Comparison of ENCODE assay signal across 15 cellular contexts in the genomic region with DNA sequence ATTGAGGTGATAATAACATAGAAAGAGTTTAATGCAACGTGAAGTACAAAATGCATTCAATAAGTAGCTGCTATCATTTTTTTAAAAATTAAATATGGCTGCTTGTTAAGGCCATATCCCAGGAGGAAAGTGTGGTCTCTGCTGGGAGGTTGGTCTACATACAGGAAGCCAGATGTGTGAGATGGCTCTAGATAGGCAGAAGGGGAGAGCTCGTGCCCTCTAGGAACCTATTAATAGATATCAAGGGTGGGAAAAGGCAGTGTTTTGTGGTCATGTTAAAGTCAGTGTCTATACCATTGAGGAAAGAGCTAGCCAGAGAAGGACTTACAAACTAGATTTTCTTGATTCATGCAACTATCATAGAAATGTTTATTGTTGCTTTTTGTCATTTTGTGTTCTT.
DNase-seq lines count a peak whose midpoint lies in the region; ATAC-seq and TF ChIP-seq lines count a peak whose summit lies in the region.
"Had no signal": no experiment of that assay in that cellular context is flagged by ENCODE, and none has a peak within 500 bp of the region (broad histone marks: within the 10 kb centered on the region; RNA-seq: fewer than 3 reads in every experiment).

No MANE protein-coding gene starts in this region.

- peaks cover 43% of the 10 kb centered on the region for H3K4me1 Mint-ChIP-seq in endodermal cell

- H3K27me3 ChIP-seq in endodermal cell (ENCODE audit: control insufficient read depth, insufficient read depth, low read length, poor library complexity, severe bottlenecking) (no peaks in the 10 kb centered on the region), ovary (no peaks in the 10 kb centered on the region), upper lobe of left lung (no peaks in the 10 kb centered on the region)

- intact Hi-C loops in Right ventricle myocardium superior (cut with DNase I) (no loop called here), cardiac septum (cut with DNase I) (loop anchor here (2.0 kb wide), 3 partner anchors 25 to 41 kb away; no protein-coding TSS in a partner anchor), ovary (cut with DNase I) (loop anchor here in 2 of 4 donors (5.0 to 10.0 kb wide), 2 partner anchors 65 to 73 kb away; no protein-coding TSS in a partner anchor)

- H3K4me1 ChIP-seq in endodermal cell (ENCODE audit: control insufficient read depth, insufficient read depth, low read length) (peaks cover 12% of the 10 kb centered on the region), ovary (ENCODE audit: insufficient read depth) (peaks cover 13% of the 10 kb centered on the region), upper lobe of left lung (peaks cover 41 to 66% (median 52%) of the 10 kb centered on the region in 4 donors)

- 94 to 100% methylated on average over 2 of the region's 2 CpGs for WGBS in endodermal cell (ENCODE audit: insufficient coverage in 1 of 2, insufficient read length in 1 of 2), 2 experiments
- 68 to 77% (median 76%) methylated on average over 2 of the region's 2 CpGs for WGBS in ovary, 3 donors
- 64 to 78% methylated on average over 2 of the region's 2 CpGs for WGBS in upper lobe of left lung, 2 donors

- H3K36me3 ChIP-seq in endodermal cell (ENCODE audit: control insufficient read depth, insufficient read depth, low read length) (peaks cover 53% of the 10 kb centered on the region), ovary (no peaks in the 10 kb centered on the region), upper lobe of left lung (peaks cover 0 to 9% (median 0%) of the 10 kb centered on the region in 4 donors)

- no peak for TF ChIP-seq EP300 in ovary (IDR thresholded peaks at IDR 0.05)
- TF ChIP-seq EP300 in upper lobe of left lung (IDR thresholded peaks at IDR 0.05), result no peak

- H3K4me3 ChIP-seq in endodermal cell (ENCODE audit: low read length), result no peak overlapping the region
- no peak overlapping the region for H3K4me3 ChIP-seq in ovary
- H3K4me3 ChIP-seq in upper lobe of left lung, result no peak overlapping the region

- H3K27ac Mint-ChIP-seq in endodermal cell, result peak overlapping the region; percentile 1
- H3K27ac Mint-ChIP-seq: activated CD8-positive, alpha-beta memory T cell treated with anti-CD3 and anti-CD28 coated beads, Interleukin-2, amount 10 ng/mL, durations not matched to agents 7 days and 5 days; IgD-negative memory B cell had no signal

- H3K36me3 Mint-ChIP-seq in endodermal cell (ENCODE audit: low read depth), result peaks cover 24% of the 10 kb centered on the region

- H3K9me3 ChIP-seq in endodermal cell (ENCODE audit: control insufficient read depth, low read length) (no peaks in the 10 kb centered on the region), ovary (no peaks in the 10 kb centered on the region), upper lobe of left lung (no peaks in the 10 kb centered on the region)

- no peak overlapping the region for H3K4me3 Mint-ChIP-seq in endodermal cell
- H3K4me3 Mint-ChIP-seq: activated CD8-positive, alpha-beta memory T cell treated with anti-CD3 and anti-CD28 coated beads, Interleukin-2, amount 10 ng/mL, durations not matched to agents 7 days and 5 days had no signal

- no peak for TF ChIP-seq POLR2A in ovary (IDR thresholded peaks at IDR 0.05)
- no peak for TF ChIP-seq POLR2A in upper lobe of left lung (IDR thresholded peaks at IDR 0.05)

- no peak overlapping the region for H3K27ac ChIP-seq in endodermal cell (ENCODE audit: low read depth, low read length)
- peak overlapping the region; percentile 6 to 47 for H3K27ac ChIP-seq in ovary
- H3K27ac ChIP-seq in upper lobe of left lung, result peak overlapping the region; percentile 3 to 70 (median 41)

- no peaks in the 10 kb centered on the region for H3K27me3 Mint-ChIP-seq in endodermal cell (ENCODE audit: insufficient read depth)
- H3K27me3 Mint-ChIP-seq: activated CD8-positive, alpha-beta memory T cell treated with anti-CD3 and anti-CD28 coated beads, Interleukin-2, amount 10 ng/mL, durations not matched to agents 7 days and 5 days; IgD-negative memory B cell had no signal

- DNase-seq in Right ventricle myocardium superior (no peak), cardiac septum (ENCODE audit: low spot score) (no peak), endodermal cell (no peak), ovary (no peak), upper lobe of left lung (no peak), NCI-H2227 (lab: John Stamatoyannopoulos, UW; ENCODE audit: unreplicated experiment) (no peak)
- DNase-seq: activated CD8-positive, alpha-beta memory T cell treated with anti-CD3 and anti-CD28 coated beads, Interleukin-2, amount 10 ng/mL, durations not matched to agents 7 days and 5 days; activated naive CD4-positive, alpha-beta T cell treated with Interleukin-2 at 50 U/mL for 16 hours; NCI-H187; NCI-H774; SIG-M5; WERI-Rb-1 had no signal

- no peaks in the 10 kb centered on the region for H3K9me3 Mint-ChIP-seq in endodermal cell
- H3K9me3 Mint-ChIP-seq: IgD-negative memory B cell had no signal

- peak; percentile 12 for ATAC-seq in Right ventricle myocardium superior (ENCODE audit: poor library complexity)
- no peak for ATAC-seq in upper lobe of left lung (ENCODE audit: low FRiP score in 2 of 2)
- ATAC-seq in HG02970 (IDR thresholded peaks at IDR 0.05; ENCODE audit: low FRiP score, unreplicated experiment), result no peak
- no peak for ATAC-seq in GM21576 (IDR thresholded peaks at IDR 0.05; ENCODE audit: unreplicated experiment)
- ATAC-seq: activated CD8-positive, alpha-beta memory T cell treated with anti-CD3 and anti-CD28 coated beads, Interleukin-2, amount 10 ng/mL, durations not matched to agents 7 days and 5 days had no signal

- TF ChIP-seq CTCF in endodermal cell (conservative IDR thresholded peaks at IDR 0.05) (no peak), ovary (IDR thresholded peaks at IDR 0.05) (no peak), upper lobe of left lung (IDR thresholded peaks at IDR 0.05) (no peak)

- no peak overlapping the region for H3K9ac ChIP-seq in endodermal cell (ENCODE audit: extremely low read depth, low read length, poor library complexity, severe bottlenecking)
